In the genomic region with DNA sequence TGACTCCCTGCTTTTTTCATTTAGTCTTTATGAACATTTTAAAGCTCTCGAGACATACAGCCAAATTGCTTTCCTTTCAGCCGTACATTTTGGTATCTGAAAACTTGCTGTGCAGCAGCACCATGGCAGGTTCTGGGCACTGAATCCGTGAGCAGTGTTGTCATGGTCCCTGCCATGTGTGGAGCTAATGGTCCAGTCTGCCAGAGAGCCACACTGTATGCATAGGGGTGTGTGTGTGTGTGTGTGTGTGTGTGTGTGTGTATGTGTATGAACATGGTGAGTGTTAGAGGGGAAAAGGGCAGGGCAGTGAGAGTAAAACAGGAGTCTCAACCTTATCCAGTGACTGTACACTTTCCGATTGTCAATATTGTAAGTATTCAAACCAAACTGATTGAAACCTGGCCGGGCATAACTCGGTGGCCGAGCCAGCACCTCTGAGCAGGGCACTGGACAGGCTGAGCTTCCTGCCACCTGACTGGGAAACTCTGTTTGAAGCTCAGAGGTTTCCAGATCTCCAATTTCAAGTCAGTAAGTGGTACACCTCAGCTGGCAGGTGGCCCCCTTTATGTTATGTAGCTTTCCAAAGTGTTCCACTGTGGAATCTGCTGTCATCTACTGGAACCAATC, we compare ENCODE assay signal across 20 cellular contexts.
A peak's percentile ranks its signal among the peaks of the same experiment; 100 is the strongest.
DNase-seq lines count a peak whose midpoint lies in the region; ATAC-seq and TF ChIP-seq lines count a peak whose summit lies in the region.
"Had no signal": no experiment of that assay in that cellular context is flagged by ENCODE, and none has a peak within 500 bp of the region (broad histone marks: within the 10 kb centered on the region; RNA-seq: fewer than 3 reads in every experiment).

No MANE protein-coding gene starts in this region.

- DNase-seq in CD4-positive, alpha-beta memory T cell, result no peak
- DNase-seq in IMR-90, result no peak
- no peak for DNase-seq in endothelial cell (ENCODE audit: low spot score)
- DNase-seq in gastrocnemius medialis, result no peak
- no peak for DNase-seq in mucosa of descending colon
- no peak for DNase-seq in SHP77 treated with DMSO at 0.1 percent for 48 hours (lab: John Stamatoyannopoulos, UW)
- DNase-seq in NCI-H2171 (lab: John Stamatoyannopoulos, UW), result no peak
- DNase-seq in T-cell, result no peak
- DNase-seq: CD4-positive, CD25-positive, alpha-beta regulatory T cell; H7; MM.1S; NCI-H2029; NCI-H446 treated with DMSO at 0.1 percent for 48 hours; NCI-H526; NCI-H82; PC-9 had no signal

- H3K4me3 Mint-ChIP-seq in CD4-positive, alpha-beta memory T cell, result no peak overlapping the region
- H3K4me3 Mint-ChIP-seq in endothelial cell (ENCODE audit: unreplicated experiment) (peak overlapping the region; percentile 38), T-cell (no peak overlapping the region)
- H3K4me3 Mint-ChIP-seq: CD4-positive, CD25-positive, alpha-beta regulatory T cell had no signal

- H2BK15ac ChIP-seq in IMR-90 (ENCODE audit: low read depth, low read length), result no peak overlapping the region

- H3K9me3 Mint-ChIP-seq in CD4-positive, alpha-beta memory T cell, result no peaks in the 10 kb centered on the region
- H3K9me3 Mint-ChIP-seq in endothelial cell (ENCODE audit: unreplicated experiment) (no peaks in the 10 kb centered on the region), T-cell (no peaks in the 10 kb centered on the region)
- H3K9me3 Mint-ChIP-seq: CD4-positive, CD25-positive, alpha-beta regulatory T cell; IgD-negative memory B cell had no signal

- TF ChIP-seq POLR2A in IMR-90 (IDR thresholded peaks at IDR 0.05; ENCODE audit: low read depth, low read length) (no peak), gastrocnemius medialis (IDR thresholded peaks at IDR 0.05) (no peak)

- H4K8ac ChIP-seq in IMR-90 (ENCODE audit: low read depth in 2 of 2, low read length in 2 of 2), result no peak overlapping the region

- TF ChIP-seq RAD21 in IMR-90 (IDR thresholded peaks at IDR 0.05; ENCODE audit: low read length), result no peak

- H3K9me3 ChIP-seq in CD4-positive, alpha-beta memory T cell (ENCODE audit: control insufficient read depth in 1 of 2, low read length in 2 of 2), result no peaks in the 10 kb centered on the region
- H3K9me3 ChIP-seq in IMR-90 (ENCODE audit: control insufficient read depth, insufficient read depth, low read length) (no peaks in the 10 kb centered on the region), gastrocnemius medialis (no peaks in the 10 kb centered on the region), mucosa of descending colon (no peaks in the 10 kb centered on the region)

- H2BK120ac ChIP-seq in IMR-90 (ENCODE audit: low read depth, low read length), result no peak overlapping the region

- ATAC-seq in IMR-90 (ENCODE audit: low read depth), result no peak
- ATAC-seq in gastrocnemius medialis, result peak; percentile 56 to 65
- no peak for ATAC-seq in mucosa of descending colon
- ATAC-seq in T-cell (replicated peaks in 1 of 4), result no peak
- ATAC-seq: Right ventricle myocardium inferior had no signal

- no peak overlapping the region for H2BK20ac ChIP-seq in IMR-90 (ENCODE audit: low read depth, low read length)

- H3K27me3 ChIP-seq in CD4-positive, alpha-beta memory T cell (ENCODE audit: insufficient read depth, low read length), result no peaks in the 10 kb centered on the region
- H3K27me3 ChIP-seq in IMR-90 (ENCODE audit: control insufficient read depth, insufficient read depth, low read length) (no peaks in the 10 kb centered on the region), gastrocnemius medialis (no peaks in the 10 kb centered on the region)
- H3K27me3 ChIP-seq: BLaER1 had no signal

- H2AK5ac ChIP-seq in IMR-90 (ENCODE audit: low read depth, low read length), result no peak overlapping the region

- no peak overlapping the region for H3K27ac ChIP-seq in CD4-positive, alpha-beta memory T cell (ENCODE audit: low read depth, low read length)
- H3K27ac ChIP-seq in IMR-90 (ENCODE audit: insufficient read depth, low read length) (no peak overlapping the region), gastrocnemius medialis (peak overlapping the region in 2 of 4 donors; percentile 14 to 41)
- H3K27ac ChIP-seq: BLaER1, KMS-11, PC-9 had no signal

- no peaks in the 10 kb centered on the region for H4K20me1 ChIP-seq in IMR-90 (ENCODE audit: insufficient read depth, low read length)
- H4K20me1 ChIP-seq: BLaER1 had no signal

- peaks cover 34% of the 10 kb centered on the region for H3K36me3 ChIP-seq in CD4-positive, alpha-beta memory T cell (ENCODE audit: insufficient read depth, low read length)
- no peaks in the 10 kb centered on the region for H3K36me3 ChIP-seq in IMR-90 (ENCODE audit: control insufficient read depth, insufficient read depth, low read length)
- H3K36me3 ChIP-seq in gastrocnemius medialis, result peaks cover 0 to 45% of the 10 kb centered on the region in 2 donors
- no peaks in the 10 kb centered on the region for H3K36me3 ChIP-seq in mucosa of descending colon (ENCODE audit: low read depth)

- 80% methylated on average over 5 of the region's 7 CpGs; no CpG with 5 or more reads in 1 of the 2 experiments for WGBS in IMR-90 (ENCODE audit: extremely low coverage in 2 of 2, insufficient read length in 1 of 2), 2 experiments

- no peak overlapping the region for H3K56ac ChIP-seq in IMR-90 (ENCODE audit: extremely low read depth, insufficient read depth, low read length)

- no peak overlapping the region for H3K9ac ChIP-seq in IMR-90 (ENCODE audit: low read depth, low read length)
- H3K9ac ChIP-seq: BLaER1, KMS-11 had no signal

- peaks cover 0 to 5% (median 2%) of the 10 kb centered on the region in 4 donors for H3K4me1 Mint-ChIP-seq in CD4-positive, alpha-beta memory T cell
- H3K4me1 Mint-ChIP-seq in endothelial cell (ENCODE audit: unreplicated experiment), result peaks cover 3% of the 10 kb centered on the region
- peaks cover 0 to 3% (median 0%) of the 10 kb centered on the region in 3 donors for H3K4me1 Mint-ChIP-seq in T-cell
- H3K4me1 Mint-ChIP-seq: IgD-negative memory B cell had no signal

- TF ChIP-seq CTCF in IMR-90 (conservative IDR thresholded peaks at IDR 0.05; ENCODE audit: low read depth, low read length) (no peak), endothelial cell (IDR thresholded peaks at IDR 0.05; ENCODE audit: unreplicated experiment) (no peak), gastrocnemius medialis (IDR thresholded peaks at IDR 0.05 in 4 of 5, conservative IDR thresholded peaks at IDR 0.05 in 1 of 5) (no peak), mucosa of descending colon (IDR thresholded peaks at IDR 0.05) (no peak)

- no peak overlapping the region for H3K23ac ChIP-seq in IMR-90 (ENCODE audit: low read depth, low read length)

- H2AK9ac ChIP-seq in IMR-90 (replicated peaks; ENCODE audit: low read depth, low read length, poor library complexity), result peak overlapping the region; percentile 6

- no peaks in the 10 kb centered on the region for H3K9me1 ChIP-seq in IMR-90 (ENCODE audit: insufficient read depth, low read length)

- H3K4ac ChIP-seq in IMR-90 (ENCODE audit: low read depth, low read length), result no peak overlapping the region

- POLR2A ChIA-PET in CD4-positive, alpha-beta memory T cell (lab: Charles Lee; ENCODE audit: partially characterized antibody), result no interaction called here
- POLR2A ChIA-PET in IMR-90 (lab: Charles Lee; ENCODE audit: unreplicated experiment) (interaction anchor here (0.6 kb wide), 1 partner anchor 48 kb away, joined by 3 read pairs; no protein-coding TSS in a partner anchor), T-cell (lab: Charles Lee) (interaction anchor here (0.5 to 0.6 kb wide), 2 partner anchors 317 to 786 kb away, joined by 3 to 6 read pairs; no protein-coding TSS in a partner anchor)

- no TSS peak for BruUV-seq in IMR-90 (replicated peaks; lab: Mats Ljungman, UMichigan)

- no peak overlapping the region for H3K14ac ChIP-seq in IMR-90 (replicated peaks; ENCODE audit: low read depth, low read length)

- no peak overlapping the region for H2BK5ac ChIP-seq in IMR-90 (ENCODE audit: low read depth, low read length, poor library complexity, severe bottlenecking)

- no peaks in the 10 kb centered on the region for H3K27me3 Mint-ChIP-seq in CD4-positive, alpha-beta memory T cell
- H3K27me3 Mint-ChIP-seq in endothelial cell (ENCODE audit: unreplicated experiment) (peaks cover 1% of the 10 kb centered on the region), T-cell (no peaks in the 10 kb centered on the region)
- H3K27me3 Mint-ChIP-seq: CD4-positive, CD25-positive, alpha-beta regulatory T cell; IgD-negative memory B cell had no signal

- intact Hi-C loops in CD4-positive, alpha-beta memory T cell (cut with micrococcal nuclease), result no loop called here
- intact Hi-C loops in IMR-90 (cut with micrococcal nuclease) (no loop called here), gastrocnemius medialis (cut with DNase I; ENCODE audit: low total_unique reads) (no loop called here), mucosa of descending colon (cut with DNase I, micrococcal nuclease) (no loop called here)

- dilution Hi-C loops in IMR-90 (cut with HindIII; ENCODE audit: low sequenced_read_pairs, unreplicated experiment), result no loop called here

- H3K4me1 ChIP-seq in CD4-positive, alpha-beta memory T cell (ENCODE audit: insufficient read depth, low read length), result no peaks in the 10 kb centered on the region
- H3K4me1 ChIP-seq in IMR-90 (ENCODE audit: control insufficient read depth, insufficient read depth, low read length) (no peaks in the 10 kb centered on the region), gastrocnemius medialis (peaks cover 0 to 4% of the 10 kb centered on the region in 2 donors), mucosa of descending colon (ENCODE audit: low read depth) (no peaks in the 10 kb centered on the region)
- H3K4me1 ChIP-seq: BLaER1 had no signal

- no peak overlapping the region for H4K91ac ChIP-seq in IMR-90 (ENCODE audit: insufficient read depth, low read depth, low read length)

- H3K4me2 ChIP-seq in IMR-90 (ENCODE audit: low read depth, low read length), result no peak overlapping the region
- H3K4me2 ChIP-seq: BLaER1, KMS-11, PC-9 had no signal

- no peak overlapping the region for H3K4me3 ChIP-seq in CD4-positive, alpha-beta memory T cell (ENCODE audit: low read length in 2 of 2)
- no peak overlapping the region for H3K4me3 ChIP-seq in IMR-90 (ENCODE audit: insufficient read depth, low read depth, low read length)
- no peak overlapping the region for H3K4me3 ChIP-seq in gastrocnemius medialis
- H3K4me3 ChIP-seq in mucosa of descending colon, result no peak overlapping the region
- H3K4me3 ChIP-seq: BLaER1, PC-9 had no signal

- no peak overlapping the region for H4K5ac ChIP-seq in IMR-90 (ENCODE audit: low read depth, low read length)

- no peaks in the 10 kb centered on the region for H3K79me1 ChIP-seq in IMR-90 (ENCODE audit: low read depth in 1 of 2, low read length in 2 of 2)

- H3K27ac Mint-ChIP-seq in CD4-positive, alpha-beta memory T cell, result peak overlapping the region in 5 of 7 donors; percentile 9 to 75 (median 53)
- H3K27ac Mint-ChIP-seq in endothelial cell (ENCODE audit: unreplicated experiment), result no peak overlapping the region
- no peak overlapping the region for H3K27ac Mint-ChIP-seq in T-cell
- H3K27ac Mint-ChIP-seq: IgD-negative memory B cell had no signal

- no peak overlapping the region for H3K18ac ChIP-seq in IMR-90 (ENCODE audit: low read depth, low read length)

- peaks cover 65 to 68% of the 10 kb centered on the region in 2 donors for H3K36me3 Mint-ChIP-seq in CD4-positive, alpha-beta memory T cell
- H3K36me3 Mint-ChIP-seq in endothelial cell (ENCODE audit: low read depth, unreplicated experiment), result peaks cover 18% of the 10 kb centered on the region
- peaks cover 63% of the 10 kb centered on the region for H3K36me3 Mint-ChIP-seq in T-cell
- H3K36me3 Mint-ChIP-seq: IgD-negative memory B cell had no signal

- in situ Hi-C loops in IMR-90 (cut with MboI; ENCODE audit: low sequenced_read_pairs) (no loop called here), gastrocnemius medialis (cut with MboI; ENCODE audit: low sequenced_read_pairs in 4 of 4) (no loop called here)

- CTCF ChIA-PET in CD4-positive, alpha-beta memory T cell (lab: Charles Lee; ENCODE audit: partially characterized antibody), result no interaction called here
- CTCF ChIA-PET in IMR-90 (lab: Yijun Ruan, JAX), result interaction anchor here (0.5 to 1.2 kb wide), 4 partner anchors 10 to 432 kb away, joined by 3 to 6 read pairs (median 3); no protein-coding TSS in a partner anchor
- CTCF ChIA-PET in T-cell (lab: Charles Lee), result interaction anchor here (0.5 to 0.6 kb wide), 2 partner anchors 215 to 455 kb away, joined by 3 read pairs; no protein-coding TSS in a partner anchor

- H2AFZ ChIP-seq in IMR-90 (replicated peaks; ENCODE audit: low read length, poor library complexity), result no peak overlapping the region
- H2AFZ ChIP-seq: PC-9 had no signal

Comparison
In these comparisons a context has a peak if more than half of its experiments do, and no peak if none do; other contexts are left out.
1. H3K27ac Mint-ChIP-seq: peak in CD4-positive, alpha-beta memory T cell (5 of 7); none in endothelial cell (single experiment) and T-cell (0 of 2).
2. ATAC-seq: peak in gastrocnemius medialis (2 of 2); none in IMR-90 (single experiment), mucosa of descending colon (single experiment) and T-cell (0 of 4).